In genomic region chr6:135531954-135532490, GRCh38 we compare ENCODE assay signal across 21 cellular contexts.
"Had no signal": no experiment of that assay in that cellular context is flagged by ENCODE, and none has a peak within 500 bp of the region (broad histone marks: within the 10 kb centered on the region; RNA-seq: fewer than 3 reads in every experiment).

No MANE protein-coding gene starts in this region.

- H3K4me1 ChIP-seq: left ventricle myocardium inferior, testis had no signal

- H3K36me3 ChIP-seq: esophagus squamous epithelium, gastroesophageal sphincter, left ventricle myocardium inferior, lower lobe of right lung, spleen, tibial nerve had no signal

- H3K27me3 Mint-ChIP-seq: dendritic cell treated with granulocyte-macrophage colony-stimulating factor and Interleukin-4, amounts not matched to agents 40 ng/mL and 50 ng/mL, for 4 days; memory B cell; stimulated activated memory B cell treated with anti-CD40 and anti-IgM and Interleukin-4, amounts not matched to agents 10 μg/mL and 1 μg/mL and 100 μg/mL, for 72 hours; stimulated activated naive CD8-positive, alpha-beta T cell treated with anti-CD3 and anti-CD28 coated beads, Interleukin-15, amount 100 ng/mL, for 72 hours had no signal

- H3K27ac Mint-ChIP-seq: dendritic cell treated with granulocyte-macrophage colony-stimulating factor and Interleukin-4, amounts not matched to agents 40 ng/mL and 50 ng/mL, for 4 days; memory B cell; mesothelial cell of epicardium; nephron progenitor cell; stimulated activated memory B cell treated with anti-CD40 and anti-IgM and Interleukin-4, amounts not matched to agents 10 μg/mL and 1 μg/mL and 100 μg/mL, for 72 hours had no signal

- ATAC-seq: gastroesophageal sphincter; left cardiac atrium; lower lobe of right lung; sciatic nerve; stimulated activated memory B cell treated with anti-CD40 and anti-IgM and Interleukin-4, amounts not matched to agents 10 μg/mL and 1 μg/mL and 100 μg/mL, for 72 hours; stimulated activated naive CD8-positive, alpha-beta T cell treated with anti-CD3 and anti-CD28 coated beads, Interleukin-15, amount 100 ng/mL, for 72 hours had no signal

- H3K36me3 Mint-ChIP-seq: memory B cell; mesothelial cell of epicardium; stimulated activated memory B cell treated with anti-CD40 and anti-IgM and Interleukin-4, amounts not matched to agents 10 μg/mL and 1 μg/mL and 100 μg/mL, for 72 hours had no signal

- H3K9me3 ChIP-seq: esophagus squamous epithelium, gastroesophageal sphincter, left ventricle myocardium inferior, lower lobe of right lung, spleen, testis, tibial nerve had no signal

- DNase-seq: esophagus squamous epithelium; foreskin fibroblast; glutamatergic neuron; left cardiac atrium; left ventricle myocardium inferior; lower lobe of right lung; nephron progenitor cell; posterior cingulate gyrus; spleen; stimulated activated CD4-positive, alpha-beta T cell treated with anti-CD3 and anti-CD28 coated beads, Interleukin-15, amount 100 ng/mL, for 24 hours; stimulated activated CD4-positive, alpha-beta T cell treated with anti-CD3 and anti-CD28 coated beads, Interleukin-1b, Interleukin-23, amount 100 ng/mL, for 48 hours; stimulated activated CD4-positive, alpha-beta T cell treated with anti-CD3 and anti-CD28 coated beads, Interleukin-4, amount 100 ng/mL, for 24 hours; stimulated activated naive CD8-positive, alpha-beta T cell treated with anti-CD3 and anti-CD28 coated beads, Interleukin-15, amount 100 ng/mL, for 72 hours; testis had no signal

- H3K9me3 Mint-ChIP-seq: dendritic cell treated with granulocyte-macrophage colony-stimulating factor and Interleukin-4, amounts not matched to agents 40 ng/mL and 50 ng/mL, for 4 days; memory B cell; nephron progenitor cell; stimulated activated memory B cell treated with anti-CD40 and anti-IgM and Interleukin-4, amounts not matched to agents 10 μg/mL and 1 μg/mL and 100 μg/mL, for 72 hours; stimulated activated naive CD8-positive, alpha-beta T cell treated with anti-CD3 and anti-CD28 coated beads, Interleukin-15, amount 100 ng/mL, for 72 hours had no signal

- H3K27ac ChIP-seq: esophagus squamous epithelium, gastroesophageal sphincter, left ventricle myocardium inferior, lower lobe of right lung, spleen, testis, tibial nerve had no signal

- H3K27me3 ChIP-seq: esophagus squamous epithelium, gastroesophageal sphincter, spleen, testis, tibial nerve had no signal

- H3K4me3 ChIP-seq: esophagus squamous epithelium, gastroesophageal sphincter, left ventricle myocardium inferior, lower lobe of right lung, spleen, testis, tibial nerve had no signal

- H3K4me1 Mint-ChIP-seq: memory B cell; stimulated activated memory B cell treated with anti-CD40 and anti-IgM and Interleukin-4, amounts not matched to agents 10 μg/mL and 1 μg/mL and 100 μg/mL, for 72 hours had no signal

- H3K4me3 Mint-ChIP-seq: dendritic cell treated with granulocyte-macrophage colony-stimulating factor and Interleukin-4, amounts not matched to agents 40 ng/mL and 50 ng/mL, for 4 days; memory B cell; mesothelial cell of epicardium; nephron progenitor cell; stimulated activated memory B cell treated with anti-CD40 and anti-IgM and Interleukin-4, amounts not matched to agents 10 μg/mL and 1 μg/mL and 100 μg/mL, for 72 hours; stimulated activated naive CD8-positive, alpha-beta T cell treated with anti-CD3 and anti-CD28 coated beads, Interleukin-15, amount 100 ng/mL, for 72 hours had no signal
